1 cellular context compared by ENCODE assay signal in genomic region chr16:31033709-31034492, GRCh38.
TF ChIP-seq lines count a peak whose summit lies in the region.

No MANE protein-coding gene starts in this region.

TF ChIP-seq in HEK293, 187 proteins besides CTCF, POLR2A, EP300 and RAD21 (continued from another document):
- TF ChIP-seq INSM2 (tag by site-specific recombination; IDR thresholded peaks at IDR 0.05) (peak; percentile 20; the same call in 1 of the 2 replicates), BCL11B (tag by site-specific recombination; IDR thresholded peaks at IDR 0.05; ENCODE audit: low read depth) (peak; percentile 89), TCF7L2 (IDR thresholded peaks at IDR 0.05; ENCODE audit: borderline replicate concordance, low read depth, low read length) (no peak), ZNF341 (tag by site-specific recombination; IDR thresholded peaks at IDR 0.05; ENCODE audit: low read depth) (peak; percentile 94), TRIM28 (IDR thresholded peaks at IDR 0.05; ENCODE audit: borderline replicate concordance, low read length) (no peak), ZNF791 (tag by site-specific recombination; IDR thresholded peaks at IDR 0.05) (no peak), ZNF596 (tag by site-specific recombination; IDR thresholded peaks at IDR 0.05) (no peak), HOXA7 (CRISPR knock-in tag; IDR thresholded peaks at IDR 0.05; ENCODE audit: borderline replicate concordance) (no peak), OVOL3 (tag by site-specific recombination; IDR thresholded peaks at IDR 0.05) (no peak), ZNF777 (tag by site-specific recombination; IDR thresholded peaks at IDR 0.05; ENCODE audit: borderline replicate concordance) (no peak; the same call in 1 of the 2 replicates), ZNF473 (tag by site-specific recombination; IDR thresholded peaks at IDR 0.05) (no peak), ZNF830 (tag by site-specific recombination; IDR thresholded peaks at IDR 0.05; ENCODE audit: low read depth) (no peak), ZNF148 (tag by site-specific recombination; IDR thresholded peaks at IDR 0.05; ENCODE audit: borderline replicate concordance) (no peak), KLF1 (tag by site-specific recombination; IDR thresholded peaks at IDR 0.05) (0 out of 2 replicates have a peak, but pooled peaks have one; percentile 24), EGR2 (tag by site-specific recombination; IDR thresholded peaks at IDR 0.05; ENCODE audit: low read depth) (no peak), ZNF37A (tag by site-specific recombination; IDR thresholded peaks at IDR 0.05) (no peak), ZFP69B (tag by site-specific recombination; IDR thresholded peaks at IDR 0.05) (peak; percentile 51; the same call in 1 of the 2 replicates), SCRT2 (tag by site-specific recombination; IDR thresholded peaks at IDR 0.05) (peak; percentile 16; the same call in 1 of the 2 replicates), MYNN (tag by site-specific recombination; IDR thresholded peaks at IDR 0.05; ENCODE audit: borderline replicate concordance) (no peak), KLF17 (tag by site-specific recombination; IDR thresholded peaks at IDR 0.05) (no peak; the same call in 1 of the 2 replicates), ZBTB8A (tag by site-specific recombination; IDR thresholded peaks at IDR 0.05) (no peak), ZNF169 (tag by site-specific recombination; IDR thresholded peaks at IDR 0.05) (no peak), ZNF423 (tag by site-specific recombination; IDR thresholded peaks at IDR 0.05) (no peak), ZNF549 (tag by site-specific recombination; IDR thresholded peaks at IDR 0.05) (no peak), ZNF518A (tag by site-specific recombination; conservative IDR thresholded peaks at IDR 0.05; ENCODE audit: low read depth) (no peak), ZNF155 (tag by site-specific recombination; IDR thresholded peaks at IDR 0.05) (no peak), ZNF501 (tag by site-specific recombination; IDR thresholded peaks at IDR 0.05) (no peak), ZNF132 (tag by site-specific recombination; IDR thresholded peaks at IDR 0.05; ENCODE audit: borderline replicate concordance) (no peak), HOXC10 (CRISPR knock-in tag; IDR thresholded peaks at IDR 0.05) (no peak), ZNF239 (tag by site-specific recombination; IDR thresholded peaks at IDR 0.05) (no peak)
- TF ChIP-seq, protein P1, sequence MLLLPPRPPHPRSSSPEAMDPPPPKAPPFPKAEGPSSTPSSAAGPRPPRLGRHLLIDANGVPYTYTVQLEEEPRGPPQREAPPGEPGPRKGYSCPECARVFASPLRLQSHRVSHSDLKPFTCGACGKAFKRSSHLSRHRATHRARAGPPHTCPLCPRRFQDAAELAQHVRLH (tag by site-specific recombination; IDR thresholded peaks at IDR 0.05): peak; percentile 27; the same call in 1 of the 2 replicates
- TF ChIP-seq, protein P2, sequence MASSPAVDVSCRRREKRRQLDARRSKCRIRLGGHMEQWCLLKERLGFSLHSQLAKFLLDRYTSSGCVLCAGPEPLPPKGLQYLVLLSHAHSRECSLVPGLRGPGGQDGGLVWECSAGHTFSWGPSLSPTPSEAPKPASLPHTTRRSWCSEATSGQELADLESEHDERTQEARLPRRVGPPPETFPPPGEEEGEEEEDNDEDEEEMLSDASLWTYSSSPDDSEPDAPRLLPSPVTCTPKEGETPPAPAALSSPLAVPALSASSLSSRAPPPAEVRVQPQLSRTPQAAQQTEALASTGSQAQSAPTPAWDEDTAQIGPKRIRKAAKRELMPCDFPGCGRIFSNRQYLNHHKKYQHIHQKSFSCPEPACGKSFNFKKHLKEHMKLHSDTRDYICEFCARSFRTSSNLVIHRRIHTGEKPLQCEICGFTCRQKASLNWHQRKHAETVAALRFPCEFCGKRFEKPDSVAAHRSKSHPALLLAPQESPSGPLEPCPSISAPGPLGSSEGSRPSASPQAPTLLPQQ (tag by site-specific recombination; IDR thresholded peaks at IDR 0.05): 0 out of 2 replicates have a peak, but pooled peaks have one; percentile 57
- TF ChIP-seq, protein P3, sequence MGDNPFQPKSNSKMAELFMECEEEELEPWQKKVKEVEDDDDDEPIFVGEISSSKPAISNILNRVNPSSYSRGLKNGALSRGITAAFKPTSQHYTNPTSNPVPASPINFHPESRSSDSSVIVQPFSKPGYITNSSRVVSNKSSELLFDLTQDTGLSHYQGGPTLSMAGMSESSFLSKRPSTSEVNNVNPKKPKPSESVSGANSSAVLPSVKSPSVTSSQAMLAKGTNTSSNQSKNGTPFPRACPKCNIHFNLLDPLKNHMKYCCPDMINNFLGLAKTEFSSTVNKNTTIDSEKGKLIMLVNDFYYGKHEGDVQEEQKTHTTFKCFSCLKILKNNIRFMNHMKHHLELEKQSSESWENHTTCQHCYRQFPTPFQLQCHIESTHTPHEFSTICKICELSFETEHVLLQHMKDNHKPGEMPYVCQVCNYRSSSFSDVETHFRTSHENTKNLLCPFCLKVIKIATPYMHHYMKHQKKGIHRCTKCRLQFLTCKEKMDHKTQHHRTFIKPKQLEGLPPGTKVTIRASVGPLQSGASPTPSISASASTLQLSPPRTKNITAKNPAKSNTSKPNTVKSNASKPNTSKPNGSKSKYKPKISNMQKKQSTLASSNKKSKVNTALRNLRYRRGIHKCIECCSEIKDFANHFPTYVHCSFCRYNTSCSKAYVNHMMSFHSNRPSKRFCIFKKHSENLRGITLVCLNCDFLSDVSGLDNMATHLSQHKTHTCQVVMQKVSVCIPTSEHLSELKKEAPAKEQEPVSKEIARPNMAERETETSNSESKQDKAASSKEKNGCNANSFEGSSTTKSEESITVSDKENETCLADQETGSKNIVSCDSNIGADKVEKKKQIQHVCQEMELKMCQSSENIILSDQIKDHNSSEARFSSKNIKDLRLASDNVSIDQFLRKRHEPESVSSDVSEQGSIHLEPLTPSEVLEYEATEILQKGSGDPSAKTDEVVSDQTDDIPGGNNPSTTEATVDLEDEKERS (tag by site-specific recombination; IDR thresholded peaks at IDR 0.05): no peak
- TF ChIP-seq, protein P4, sequence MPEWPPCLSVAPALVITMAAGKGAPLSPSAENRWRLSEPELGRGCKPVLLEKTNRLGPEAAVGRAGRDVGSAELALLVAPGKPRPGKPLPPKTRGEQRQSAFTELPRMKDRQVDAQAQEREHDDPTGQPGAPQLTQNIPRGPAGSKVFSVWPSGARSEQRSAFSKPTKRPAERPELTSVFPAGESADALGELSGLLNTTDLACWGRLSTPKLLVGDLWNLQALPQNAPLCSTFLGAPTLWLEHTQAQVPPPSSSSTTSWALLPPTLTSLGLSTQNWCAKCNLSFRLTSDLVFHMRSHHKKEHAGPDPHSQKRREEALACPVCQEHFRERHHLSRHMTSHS (tag by site-specific recombination; IDR thresholded peaks at IDR 0.05): no peak
